In the genomic region with DNA sequence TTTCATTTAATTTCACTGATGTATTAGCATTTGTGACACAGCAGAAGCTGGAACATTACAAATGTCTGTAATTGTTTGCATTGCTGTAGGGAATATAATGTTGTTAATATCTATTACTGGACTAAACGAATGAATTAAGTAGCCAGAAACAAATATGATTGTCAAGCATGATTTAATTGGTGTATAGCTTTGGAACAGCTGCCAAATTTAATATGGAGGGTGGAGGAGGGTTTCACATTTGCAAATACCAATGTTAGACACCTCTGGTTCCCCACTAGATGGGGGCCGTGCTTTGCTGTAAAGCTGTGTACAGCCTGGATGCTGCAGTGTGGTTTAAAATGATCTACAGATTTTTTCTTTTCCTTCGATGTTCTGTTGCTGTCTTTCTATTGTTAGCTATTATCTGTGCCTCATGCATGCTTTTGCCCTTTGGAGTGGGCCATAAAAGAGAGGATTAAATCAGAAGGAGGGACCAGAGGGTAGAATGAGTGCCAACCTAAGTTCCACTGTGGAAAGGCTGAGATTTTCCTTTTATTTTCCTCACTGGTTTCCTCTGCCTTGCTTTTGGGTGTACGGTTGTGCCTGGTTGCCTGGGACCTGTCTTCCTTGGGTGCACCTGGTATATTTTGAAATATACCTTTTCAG, we compare ENCODE assay signal across 10 cellular contexts.
A peak's percentile ranks its signal among the peaks of the same experiment; 100 is the strongest.
DNase-seq lines count a peak whose midpoint lies in the region; ATAC-seq and TF ChIP-seq lines count a peak whose summit lies in the region.
"Had no signal": no experiment of that assay in that cellular context is flagged by ENCODE, and none has a peak within 500 bp of the region (broad histone marks: within the 10 kb centered on the region; RNA-seq: fewer than 3 reads in every experiment).

No MANE protein-coding gene starts in this region.

- no peak for ATAC-seq in GM21447 (IDR thresholded peaks at IDR 0.05; ENCODE audit: unreplicated experiment)
- no peak for ATAC-seq in HG02588 (IDR thresholded peaks at IDR 0.05; ENCODE audit: unreplicated experiment)

- H3K9me3 Mint-ChIP-seq in nephron, result no peaks in the 10 kb centered on the region

- DNase-seq in EH (ENCODE audit: low read depth) (peak; percentile 19), NCI-H146 (lab: John Stamatoyannopoulos, UW) (peak; percentile 65), T1000 (lab: John Stamatoyannopoulos, UW) (no peak), HuH-7.5 (ENCODE audit: low spot score) (no peak)
- DNase-seq: pancreas had no signal

- H3K36me3 Mint-ChIP-seq in nephron (ENCODE audit: low read depth), result no peaks in the 10 kb centered on the region

- peak overlapping the region in 1 of 3 experiments; percentile 0 for H3K27ac Mint-ChIP-seq in nephron

- no peak overlapping the region for H3K4me3 ChIP-seq in WI38 (ENCODE audit: low read depth, low read length)
- H3K4me3 ChIP-seq: pancreas, vagina had no signal

- TF ChIP-seq CTCF in WI38 (IDR thresholded peaks at IDR 0.05; ENCODE audit: low read depth, low read length), result 0 out of 2 replicates have a peak, but pooled peaks have one; percentile 6
- TF ChIP-seq CTCF in nephron (IDR thresholded peaks at IDR 0.05; ENCODE audit: unreplicated experiment in 3 of 3), result peak; percentile 49 to 52 (median 51)

- peaks cover 21% of the 10 kb centered on the region for H3K4me1 Mint-ChIP-seq in nephron

- no peak overlapping the region for H3K4me3 Mint-ChIP-seq in nephron

- H3K27me3 Mint-ChIP-seq in nephron (ENCODE audit: low read depth), result no peaks in the 10 kb centered on the region

Comparison
In these comparisons a context has a peak if more than half of its experiments do, and no peak if none do; other contexts are left out.
1. DNase-seq: peak in EH (single experiment) and NCI-H146 (single experiment); none in T1000 (single experiment) and HuH-7.5 (single experiment).